ENCODE assay signal across 9 cellular contexts in the genomic region with DNA sequence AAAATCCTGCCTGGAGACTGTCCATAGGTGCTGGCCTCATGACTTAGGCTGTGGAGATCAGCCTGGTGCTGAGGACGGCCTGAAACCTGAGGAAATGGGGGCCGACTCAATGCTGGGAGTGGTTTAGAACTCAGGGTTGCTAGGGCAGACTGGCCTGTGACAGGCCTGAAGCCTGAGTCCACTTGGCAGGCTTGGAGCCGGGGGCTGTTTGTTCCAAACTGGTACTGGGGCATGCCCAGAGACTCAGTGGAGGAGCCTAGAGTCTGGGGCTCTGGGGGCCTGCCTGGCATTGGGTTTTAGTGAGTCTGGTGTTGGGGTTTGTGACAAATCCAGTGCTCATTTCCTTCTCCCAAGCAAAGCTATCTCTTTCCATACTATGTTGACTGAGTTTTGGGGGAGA.
"Had no signal": no experiment of that assay in that cellular context is flagged by ENCODE, and none has a peak within 500 bp of the region (broad histone marks: within the 10 kb centered on the region; RNA-seq: fewer than 3 reads in every experiment).

No MANE protein-coding gene starts in this region.

- H3K4me1 ChIP-seq: HAP-1 had no signal

- H3K9me3 ChIP-seq: HAP-1 had no signal

- H3K4me2 ChIP-seq: GM23338 had no signal

- H3K36me3 ChIP-seq: HAP-1 had no signal

- DNase-seq: GM23248, GOT3, H7, H9, HCEC 1CT, HFFc6 had no signal

- ATAC-seq: GM23338, HCT116 had no signal

- H3K27ac ChIP-seq: GM23248 had no signal

- H2AFZ ChIP-seq: GM23248, GM23338 had no signal

- H3K4me3 ChIP-seq: GM23248, GM23338, HAP-1 had no signal

- H3K9ac ChIP-seq: GM23248 had no signal
